Comparison of ENCODE assay signal across 9 cellular contexts in genomic region chr5:93062548-93062947, GRCh38.
DNase-seq lines count a peak whose midpoint lies in the region; ATAC-seq and TF ChIP-seq lines count a peak whose summit lies in the region.
"Had no signal": no experiment of that assay in that cellular context is flagged by ENCODE, and none has a peak within 500 bp of the region (broad histone marks: within the 10 kb centered on the region; RNA-seq: fewer than 3 reads in every experiment).

No MANE protein-coding gene starts in this region.

- no peak overlapping the region for H3K27ac ChIP-seq in dorsolateral prefrontal cortex
- H3K27ac ChIP-seq in spleen: no peak overlapping the region
- H3K27ac ChIP-seq: stomach had no signal

- H3K4me1 Mint-ChIP-seq in osteocyte (ENCODE audit: unreplicated experiment): peaks cover 9% of the 10 kb centered on the region

- WGBS in spleen, 5 donors: 86 to 96% (median 91%) methylated on average over 1 of the region's 1 CpG

- no peaks in the 10 kb centered on the region for H3K79me2 ChIP-seq in Loucy (ENCODE audit: insufficient read depth, low read length)

- peak; percentile 40; the same call in 2 of the 3 replicates for TF ChIP-seq CTCF in GM12872 (IDR thresholded peaks at IDR 0.05; ENCODE audit: insufficient read depth, low read depth, low read length)
- peak; percentile 17; the same call in 1 of the 2 replicates for TF ChIP-seq CTCF in Loucy (conservative IDR thresholded peaks at IDR 0.05; ENCODE audit: low read length)
- peak in 45 of 56 donors; percentile 9 to 65 (median 38) for TF ChIP-seq CTCF in dorsolateral prefrontal cortex (IDR thresholded peaks at IDR 0.05 in 54 of 56, conservative IDR thresholded peaks at IDR 0.05 in 2 of 56; ENCODE audit: low read depth in 1 of 56, partially characterized antibody in 56 of 56)
- peak; percentile 35 for TF ChIP-seq CTCF in osteocyte (IDR thresholded peaks at IDR 0.05)
- TF ChIP-seq CTCF in spleen (IDR thresholded peaks at IDR 0.05 in 8 of 11, conservative IDR thresholded peaks at IDR 0.05 in 3 of 11): no peak

- H3K36me3 ChIP-seq in Loucy (ENCODE audit: insufficient read depth, low read length) (no peaks in the 10 kb centered on the region), spleen (no peaks in the 10 kb centered on the region)
- H3K36me3 ChIP-seq: stomach had no signal

- no peaks in the 10 kb centered on the region for H3K9me3 Mint-ChIP-seq in osteocyte (ENCODE audit: unreplicated experiment)

- ATAC-seq in HG03469 (IDR thresholded peaks at IDR 0.05; ENCODE audit: unreplicated experiment): no peak

- no peak overlapping the region for H3K9ac ChIP-seq in Loucy (ENCODE audit: low read depth, low read length, poor library complexity, severe bottlenecking)

- H3F3A ChIP-seq in Loucy (ENCODE audit: low read depth): no peaks in the 10 kb centered on the region

- H2AFZ ChIP-seq in Loucy (ENCODE audit: low read length): no peak overlapping the region

- H4K20me1 ChIP-seq in Loucy (ENCODE audit: insufficient read depth, low read length, poor library complexity, severe bottlenecking): no peaks in the 10 kb centered on the region

- H3K4me3 ChIP-seq in Loucy (ENCODE audit: low read length, poor library complexity, severe bottlenecking) (no peak overlapping the region), dorsolateral prefrontal cortex (no peak overlapping the region), spleen (no peak overlapping the region)
- H3K4me3 ChIP-seq: lung, stomach had no signal

- H3K9me3 ChIP-seq in Loucy (ENCODE audit: insufficient read depth, low read depth, low read length) (no peaks in the 10 kb centered on the region), spleen (no peaks in the 10 kb centered on the region)
- H3K9me3 ChIP-seq: stomach had no signal

- no peaks in the 10 kb centered on the region for H3K27me3 ChIP-seq in Loucy (ENCODE audit: insufficient read depth, low read length, poor library complexity, severe bottlenecking)
- H3K27me3 ChIP-seq in dorsolateral prefrontal cortex: no peaks in the 10 kb centered on the region
- no peaks in the 10 kb centered on the region for H3K27me3 ChIP-seq in spleen (replicated peaks in 1 of 7)
- H3K27me3 ChIP-seq: stomach had no signal

- H3K4me1 ChIP-seq in Loucy (ENCODE audit: insufficient read depth, low read length, poor library complexity, severe bottlenecking): no peaks in the 10 kb centered on the region
- H3K4me1 ChIP-seq in spleen: no peaks in the 10 kb centered on the region
- H3K4me1 ChIP-seq: stomach had no signal

- intact Hi-C loops in dorsolateral prefrontal cortex (cut with DNase I): loop anchor here (5.0 to 10.0 kb wide), 3 partner anchors 88 to 150 kb away; no protein-coding TSS in a partner anchor
- intact Hi-C loops in spleen (cut with DNase I; ENCODE audit: low total_unique reads): no loop called here

- no peaks in the 10 kb centered on the region for H3K27me3 Mint-ChIP-seq in osteocyte (ENCODE audit: unreplicated experiment)

- no peak overlapping the region for H3K27ac Mint-ChIP-seq in osteocyte (ENCODE audit: unreplicated experiment)

- DNase-seq in dorsolateral prefrontal cortex: no peak
- DNase-seq in osteocyte (ENCODE audit: extremely low spot score, unreplicated experiment): no peak
- DNase-seq in spleen: no peak
- DNase-seq in NCI-H510A treated with DMSO at 0.1 percent for 48 hours (lab: John Stamatoyannopoulos, UW): no peak
- DNase-seq: stomach had no signal

- no peaks in the 10 kb centered on the region for H3K9me2 ChIP-seq in Loucy (replicated peaks; ENCODE audit: low read depth, low read length)

- no peak overlapping the region for H3K4me3 Mint-ChIP-seq in osteocyte (ENCODE audit: unreplicated experiment)

- no peaks in the 10 kb centered on the region for H3K36me3 Mint-ChIP-seq in osteocyte (ENCODE audit: unreplicated experiment)

- no peak for TF ChIP-seq POLR2A in spleen (IDR thresholded peaks at IDR 0.05)

- no peak overlapping the region for H3K4me2 ChIP-seq in Loucy (ENCODE audit: low read depth, low read length, poor library complexity, severe bottlenecking)

Comparison
In these comparisons a context has a peak if more than half of its experiments do, and no peak if none do; other contexts are left out.
1. CTCF ChIP-seq: peak in GM12872 (single experiment), Loucy (single experiment), dorsolateral prefrontal cortex (45 of 56) and osteocyte (single experiment); none in spleen (0 of 11).